8 cellular contexts compared by ENCODE assay signal in genomic region chr12:6372403-6373003, GRCh38. TPM values are rescaled to one million over a fixed set of nuclear protein-coding genes. Genes with fewer than 3 reads are reported as not detected.
DNase-seq lines count a peak whose midpoint lies in the region; ATAC-seq and TF ChIP-seq lines count a peak whose summit lies in the region.

No MANE protein-coding gene starts in this region.

- peak overlapping the region; percentile 98 for H3K27ac ChIP-seq in 22Rv1

- intact Hi-C loops in MCF 10A (cut with micrococcal nuclease) = loop anchor here (1.0 kb wide), 1 partner anchor 36 kb away; no protein-coding TSS in a partner anchor

- no peak for ATAC-seq in HG03342 (IDR thresholded peaks at IDR 0.05; ENCODE audit: unreplicated experiment)
- ATAC-seq in HG03159 (IDR thresholded peaks at IDR 0.05; ENCODE audit: unreplicated experiment) = no peak
- ATAC-seq in HG02678 (IDR thresholded peaks at IDR 0.05; ENCODE audit: unreplicated experiment) = no peak

- H3K4me1 Mint-ChIP-seq in MCF 10A (ENCODE audit: insufficient read depth, unreplicated experiment) = peaks cover 66% of the 10 kb centered on the region
- H3K4me1 Mint-ChIP-seq in mesothelial cell of epicardium = peaks cover 69% of the 10 kb centered on the region

- CTCF ChIA-PET in MCF 10A (lab: Yijun Ruan, JAX) = interaction anchor here (0.6 to 4.6 kb wide), 8 partner anchors 9 to 93 kb away, joined by 3 to 27 read pairs (median 4); partner anchors contain the start of gene LTBR

- DNase-seq in GM03348 (ENCODE audit: low spot score) (peak; percentile 92), NCI-H526 treated with DMSO at 0.1 percent for 48 hours (lab: John Stamatoyannopoulos, UW) (peak; percentile 74), MCF 10A (ENCODE audit: unreplicated experiment) (peak; percentile 87), mesothelial cell of epicardium (ENCODE audit: low spot score in 2 of 2, unreplicated experiment in 2 of 2) (no peak)

- H3K36me3 Mint-ChIP-seq in MCF 10A (ENCODE audit: insufficient read depth, unreplicated experiment) = peaks cover 57% of the 10 kb centered on the region
- H3K36me3 Mint-ChIP-seq in mesothelial cell of epicardium = no peaks in the 10 kb centered on the region

- no peak for TF ChIP-seq CTCF in 22Rv1 (IDR thresholded peaks at IDR 0.05)
- TF ChIP-seq CTCF in MCF 10A (IDR thresholded peaks at IDR 0.05; ENCODE audit: unreplicated experiment) = no peak
- TF ChIP-seq CTCF in mesothelial cell of epicardium (IDR thresholded peaks at IDR 0.05; ENCODE audit: unreplicated experiment) = no peak

- no peaks in the 10 kb centered on the region for H3K27me3 Mint-ChIP-seq in MCF 10A (ENCODE audit: insufficient read depth, unreplicated experiment)
- no peaks in the 10 kb centered on the region for H3K27me3 Mint-ChIP-seq in mesothelial cell of epicardium (ENCODE audit: low read depth)

- H3K4me3 Mint-ChIP-seq in MCF 10A (ENCODE audit: unreplicated experiment) (peak overlapping the region; percentile 89), mesothelial cell of epicardium (peak overlapping the region; percentile 24)

- POLR2A ChIA-PET in MCF 10A (lab: Yijun Ruan, JAX) = interaction anchor here (0.5 to 16.5 kb wide), 18 partner anchors 7 to 572 kb away, joined by 3 to 739 read pairs (median 8); partner anchors contain the start of genes GAPDH, LTBR, TAPBPL and TNFRSF1A

- H3K9me3 Mint-ChIP-seq in MCF 10A (ENCODE audit: unreplicated experiment) = no peaks in the 10 kb centered on the region
- H3K9me3 Mint-ChIP-seq in mesothelial cell of epicardium = no peaks in the 10 kb centered on the region

- BruUV-seq in MCF 10A (replicated peaks; lab: Mats Ljungman, UMichigan) = no TSS peak

- H3K27ac Mint-ChIP-seq in MCF 10A (ENCODE audit: low read depth, unreplicated experiment) = peak overlapping the region; percentile 97
- H3K27ac Mint-ChIP-seq in mesothelial cell of epicardium = peak overlapping the region; percentile 91

RNA-seq across cellular contexts. Expression of gene SCNN1A, which starts 2.9 kb away (rescaled TPM):
- total RNA-seq in MCF 10A (2022) (136 and 139 TPM in 2 replicates), mesothelial cell of epicardium (20.1 to 21.5 TPM (median 20.3 TPM) in 3 replicates)

RNA-seq across cellular contexts. Expression of gene LTBR, which starts 11.5 kb away (rescaled TPM):
- total RNA-seq in MCF 10A (2022) = 158 and 169 TPM in 2 replicates
- 61.7 to 68.1 TPM (median 66.8 TPM) in 3 replicates for total RNA-seq in mesothelial cell of epicardium

RNA-seq across cellular contexts. Expression of gene TNFRSF1A, which starts 30.6 kb away (rescaled TPM):
- total RNA-seq in MCF 10A (2022) = 103 and 110 TPM in 2 replicates
- 65.4 to 70.4 TPM (median 68.9 TPM) in 3 replicates for total RNA-seq in mesothelial cell of epicardium

Comparison
In these comparisons a context has a peak if more than half of its experiments do, and no peak if none do; other contexts are left out.
1. DNase-seq: peak in GM03348 (single experiment), NCI-H526 treated with DMSO at 0.1 percent for 48 hours (single experiment) and MCF 10A (single experiment); none in mesothelial cell of epicardium (0 of 2).